Comparison of ENCODE assay signal across 8 cellular contexts in genomic region chr14:70934502-70935134, GRCh38. TPM values are rescaled to one million over a fixed set of nuclear protein-coding genes. Genes with fewer than 3 reads are reported as not detected.
DNase-seq lines count a peak whose midpoint lies in the region; ATAC-seq and TF ChIP-seq lines count a peak whose summit lies in the region.

No MANE protein-coding gene starts in this region.

- H3K27me3 ChIP-seq in vagina, result no peaks in the 10 kb centered on the region

- in situ Hi-C loops in SK-MEL-5 (cut with HindIII; ENCODE audit: low pct_unique_long_range_greater_than_20kb, low sequenced_read_pairs), result no loop called here

- no peaks in the 10 kb centered on the region for H3K36me3 ChIP-seq in vagina

- H3K9me3 ChIP-seq in vagina, result no peaks in the 10 kb centered on the region

- DNase-seq in EL, result peak; percentile 23
- peak; percentile 30 for DNase-seq in SK-MEL-5 (ENCODE audit: low read depth, low spot score)
- peak; percentile 14 for DNase-seq in hepatic stellate cell (ENCODE audit: low spot score)
- no peak for DNase-seq in vagina (ENCODE audit: extremely low spot score in 2 of 2)
- no peak for DNase-seq in stimulated activated CD4-positive, alpha-beta T cell treated with anti-CD3 and anti-CD28 coated beads, Interleukin-4, amount 100 ng/mL, for 1 hour
- DNase-seq in NK-92 (lab: John Stamatoyannopoulos, UW; ENCODE audit: unreplicated experiment), result no peak
- DNase-seq in stimulated activated CD4-positive, alpha-beta T cell treated with anti-CD3 and anti-CD28 coated beads, Interleukin-2, amount 100 ng/mL, for 48 hours, result no peak

- TF ChIP-seq POLR2A in vagina (IDR thresholded peaks at IDR 0.05), result no peak

- H3K4me1 ChIP-seq in vagina, result peaks cover 26% of the 10 kb centered on the region

- ATAC-seq in GM21723 (IDR thresholded peaks at IDR 0.05; ENCODE audit: unreplicated experiment), result peak; percentile 81

- intact Hi-C loops in vagina (cut with DNase I), result no loop called here

- no peak for TF ChIP-seq CTCF in vagina (IDR thresholded peaks at IDR 0.05)

- peak overlapping the region; percentile 14 for H3K27ac ChIP-seq in vagina

- H3K4me3 ChIP-seq in vagina, result no peak overlapping the region

RNA-seq across cellular contexts. Expression of gene PCNX1, which starts 27.4 kb away (rescaled TPM):
- total RNA-seq in SK-MEL-5 (2014; rRNA removed; shearing (Covaris generic)), result 15.4 and 18.6 TPM in 2 replicates
- polyA plus RNA-seq in SK-MEL-5 (2015; cell fraction: cytosol; rRNA removed), result 8.9 and 14.0 TPM in 2 replicates
- polyA plus RNA-seq in SK-MEL-5 (2015; cell fraction: nucleus; rRNA removed), result 18.7 and 30.0 TPM in 2 replicates
- 59.7 TPM for total RNA-seq in vagina

Comparison
In these comparisons a context has a peak if more than half of its experiments do, and no peak if none do; other contexts are left out.
1. DNase-seq: peak in EL (single experiment), SK-MEL-5 (single experiment) and hepatic stellate cell (single experiment); none in vagina (0 of 2), stimulated activated CD4-positive, alpha-beta T cell treated with anti-CD3 and anti-CD28 coated beads, Interleukin-4, amount 100 ng/mL, for 1 hour (single experiment), NK-92 (single experiment) and stimulated activated CD4-positive, alpha-beta T cell treated with anti-CD3 and anti-CD28 coated beads, Interleukin-2, amount 100 ng/mL, for 48 hours (0 of 2).